1 cellular context compared by ENCODE assay signal in the genomic region with DNA sequence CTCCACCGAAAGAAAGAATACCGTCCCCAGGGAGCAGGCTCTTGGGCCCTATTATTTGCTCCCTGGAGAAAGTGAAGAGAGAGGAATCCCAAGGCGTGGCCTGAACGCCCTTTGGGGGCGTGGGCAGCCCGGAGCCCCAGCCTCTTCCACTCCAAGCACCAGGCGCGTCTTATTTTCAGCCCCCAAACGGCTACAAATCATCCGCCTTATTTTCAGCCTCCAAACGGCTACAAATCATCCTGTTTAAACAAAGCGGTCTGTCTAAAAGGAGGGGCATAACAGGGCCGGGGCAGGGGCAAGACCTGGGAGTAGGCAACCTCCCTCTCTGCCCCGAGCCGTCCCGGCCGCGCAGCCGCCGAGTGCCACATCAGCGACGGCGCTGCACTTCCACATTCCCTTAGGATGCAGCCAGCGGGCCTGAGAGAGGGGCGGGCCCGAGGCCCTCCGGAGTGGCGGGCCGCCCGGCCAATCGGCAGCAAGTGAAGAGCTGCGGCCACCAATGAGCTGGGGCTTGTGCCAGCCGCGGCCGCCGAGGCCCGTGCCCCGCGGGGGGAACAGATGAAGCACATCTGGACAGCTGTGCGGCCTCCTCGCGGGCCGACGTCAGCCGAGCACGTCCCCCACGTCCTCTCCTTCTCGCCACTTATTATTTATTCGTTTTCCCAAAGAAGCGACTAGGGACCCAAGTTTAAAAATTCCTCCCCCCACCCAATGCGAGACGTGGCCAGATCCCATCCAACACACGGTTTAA.
TF ChIP-seq lines count a peak whose summit lies in the region.

A gene with protein sequence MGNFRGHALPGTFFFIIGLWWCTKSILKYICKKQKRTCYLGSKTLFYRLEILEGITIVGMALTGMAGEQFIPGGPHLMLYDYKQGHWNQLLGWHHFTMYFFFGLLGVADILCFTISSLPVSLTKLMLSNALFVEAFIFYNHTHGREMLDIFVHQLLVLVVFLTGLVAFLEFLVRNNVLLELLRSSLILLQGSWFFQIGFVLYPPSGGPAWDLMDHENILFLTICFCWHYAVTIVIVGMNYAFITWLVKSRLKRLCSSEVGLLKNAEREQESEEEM (plus strand): TSS at position 561 of the 751 bp plus-strand sequence. CDS start 62,593 bp downstream, outside the sequence.

TF ChIP-seq in HepG2, 621 proteins besides CTCF, POLR2A, EP300 and RAD21 (continued from another document and continues in another):
- TF ChIP-seq, protein P1, sequence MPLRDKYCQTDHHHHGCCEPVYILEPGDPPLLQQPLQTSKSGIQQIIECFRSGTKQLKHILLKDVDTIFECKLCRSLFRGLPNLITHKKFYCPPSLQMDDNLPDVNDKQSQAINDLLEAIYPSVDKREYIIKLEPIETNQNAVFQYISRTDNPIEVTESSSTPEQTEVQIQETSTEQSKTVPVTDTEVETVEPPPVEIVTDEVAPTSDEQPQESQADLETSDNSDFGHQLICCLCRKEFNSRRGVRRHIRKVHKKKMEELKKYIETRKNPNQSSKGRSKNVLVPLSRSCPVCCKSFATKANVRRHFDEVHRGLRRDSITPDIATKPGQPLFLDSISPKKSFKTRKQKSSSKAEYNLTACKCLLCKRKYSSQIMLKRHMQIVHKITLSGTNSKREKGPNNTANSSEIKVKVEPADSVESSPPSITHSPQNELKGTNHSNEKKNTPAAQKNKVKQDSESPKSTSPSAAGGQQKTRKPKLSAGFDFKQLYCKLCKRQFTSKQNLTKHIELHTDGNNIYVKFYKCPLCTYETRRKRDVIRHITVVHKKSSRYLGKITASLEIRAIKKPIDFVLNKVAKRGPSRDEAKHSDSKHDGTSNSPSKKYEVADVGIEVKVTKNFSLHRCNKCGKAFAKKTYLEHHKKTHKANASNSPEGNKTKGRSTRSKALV (CRISPR knock-in tag; IDR thresholded peaks at IDR 0.05) = peak; percentile 79; the same call in 1 of the 2 replicates
- peak; percentile 51; the same call in 1 of the 2 replicates for TF ChIP-seq RFXAP (CRISPR knock-in tag; IDR thresholded peaks at IDR 0.05; ENCODE audit: borderline replicate concordance)
- no peak for TF ChIP-seq FUBP1 (CRISPR knock-in tag; IDR thresholded peaks at IDR 0.05; ENCODE audit: borderline replicate concordance)
- TF ChIP-seq, protein P2, sequence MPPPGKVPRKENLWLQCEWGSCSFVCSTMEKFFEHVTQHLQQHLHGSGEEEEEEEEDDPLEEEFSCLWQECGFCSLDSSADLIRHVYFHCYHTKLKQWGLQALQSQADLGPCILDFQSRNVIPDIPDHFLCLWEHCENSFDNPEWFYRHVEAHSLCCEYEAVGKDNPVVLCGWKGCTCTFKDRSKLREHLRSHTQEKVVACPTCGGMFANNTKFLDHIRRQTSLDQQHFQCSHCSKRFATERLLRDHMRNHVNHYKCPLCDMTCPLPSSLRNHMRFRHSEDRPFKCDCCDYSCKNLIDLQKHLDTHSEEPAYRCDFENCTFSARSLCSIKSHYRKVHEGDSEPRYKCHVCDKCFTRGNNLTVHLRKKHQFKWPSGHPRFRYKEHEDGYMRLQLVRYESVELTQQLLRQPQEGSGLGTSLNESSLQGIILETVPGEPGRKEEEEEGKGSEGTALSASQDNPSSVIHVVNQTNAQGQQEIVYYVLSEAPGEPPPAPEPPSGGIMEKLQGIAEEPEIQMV (CRISPR knock-in tag; IDR thresholded peaks at IDR 0.05; ENCODE audit: low read depth) = peak; percentile 78; the same call in 1 of the 2 replicates
- no peak for TF ChIP-seq TEAD2 (CRISPR knock-in tag; IDR thresholded peaks at IDR 0.05)
- no peak for TF ChIP-seq TRAFD1 (CRISPR knock-in tag; IDR thresholded peaks at IDR 0.05; ENCODE audit: borderline replicate concordance)
- no peak for TF ChIP-seq MBNL3 (CRISPR knock-in tag; conservative IDR thresholded peaks at IDR 0.05)
- no peak for TF ChIP-seq RFX5 (IDR thresholded peaks at IDR 0.05; ENCODE audit: low read depth, low read length)
- TF ChIP-seq SRY (CRISPR knock-in tag; IDR thresholded peaks at IDR 0.05) = peak; percentile 82; the same call in 1 of the 2 replicates
- peak; percentile 91; the same call in 1 of the 2 replicates for TF ChIP-seq SALL2 (CRISPR knock-in tag; IDR thresholded peaks at IDR 0.05)
- no peak for TF ChIP-seq ZMAT5 (CRISPR knock-in tag; IDR thresholded peaks at IDR 0.05; ENCODE audit: borderline replicate concordance, low read depth)
- peak; percentile 89; the same call in 1 of the 2 replicates for TF ChIP-seq ZZZ3 (CRISPR knock-in tag; IDR thresholded peaks at IDR 0.05; ENCODE audit: borderline replicate concordance)
- TF ChIP-seq SP2 (CRISPR knock-in tag; IDR thresholded peaks at IDR 0.05) = peak; percentile 99
- TF ChIP-seq NR1H2 (CRISPR knock-in tag; IDR thresholded peaks at IDR 0.05; ENCODE audit: borderline replicate concordance, low read depth) = no peak
- no peak for TF ChIP-seq REXO4 (CRISPR knock-in tag; IDR thresholded peaks at IDR 0.05; ENCODE audit: borderline replicate concordance)
- TF ChIP-seq ZBTB38 (CRISPR knock-in tag; IDR thresholded peaks at IDR 0.05) = peak; percentile 53; the same call in 1 of the 2 replicates
- TF ChIP-seq, protein P3, sequence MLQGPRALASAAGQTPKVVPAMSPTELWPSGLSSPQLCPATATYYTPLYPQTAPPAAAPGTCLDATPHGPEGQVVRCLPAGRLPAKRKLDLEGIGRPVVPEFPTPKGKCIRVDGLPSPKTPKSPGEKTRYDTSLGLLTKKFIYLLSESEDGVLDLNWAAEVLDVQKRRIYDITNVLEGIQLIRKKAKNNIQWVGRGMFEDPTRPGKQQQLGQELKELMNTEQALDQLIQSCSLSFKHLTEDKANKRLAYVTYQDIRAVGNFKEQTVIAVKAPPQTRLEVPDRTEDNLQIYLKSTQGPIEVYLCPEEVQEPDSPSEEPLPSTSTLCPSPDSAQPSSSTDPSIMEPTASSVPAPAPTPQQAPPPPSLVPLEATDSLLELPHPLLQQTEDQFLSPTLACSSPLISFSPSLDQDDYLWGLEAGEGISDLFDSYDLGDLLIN (CRISPR knock-in tag; IDR thresholded peaks at IDR 0.05; ENCODE audit: borderline replicate concordance) = peak; percentile 29; the same call in 1 of the 2 replicates
- no peak for TF ChIP-seq SRF (IDR thresholded peaks at IDR 0.05; ENCODE audit: low read depth, low read length)
- no peak for TF ChIP-seq ZNF251 (CRISPR knock-in tag; IDR thresholded peaks at IDR 0.05)
- no peak for TF ChIP-seq IRX3 (CRISPR knock-in tag; IDR thresholded peaks at IDR 0.05; ENCODE audit: borderline replicate concordance, low read depth)
- no peak for TF ChIP-seq HNF4G (IDR thresholded peaks at IDR 0.05; ENCODE audit: borderline replicate concordance, low read depth, low read length)
- TF ChIP-seq HNF4G (CRISPR knock-in tag; IDR thresholded peaks at IDR 0.05; ENCODE audit: borderline replicate concordance, low read depth) = no peak
- TF ChIP-seq, protein P4, sequence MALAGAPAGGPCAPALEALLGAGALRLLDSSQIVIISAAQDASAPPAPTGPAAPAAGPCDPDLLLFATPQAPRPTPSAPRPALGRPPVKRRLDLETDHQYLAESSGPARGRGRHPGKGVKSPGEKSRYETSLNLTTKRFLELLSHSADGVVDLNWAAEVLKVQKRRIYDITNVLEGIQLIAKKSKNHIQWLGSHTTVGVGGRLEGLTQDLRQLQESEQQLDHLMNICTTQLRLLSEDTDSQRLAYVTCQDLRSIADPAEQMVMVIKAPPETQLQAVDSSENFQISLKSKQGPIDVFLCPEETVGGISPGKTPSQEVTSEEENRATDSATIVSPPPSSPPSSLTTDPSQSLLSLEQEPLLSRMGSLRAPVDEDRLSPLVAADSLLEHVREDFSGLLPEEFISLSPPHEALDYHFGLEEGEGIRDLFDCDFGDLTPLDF (CRISPR knock-in tag; IDR thresholded peaks at IDR 0.05) = peak; percentile 87
- TF ChIP-seq ZNF572 (CRISPR knock-in tag; IDR thresholded peaks at IDR 0.05) = no peak
- no peak for TF ChIP-seq IKZF1 (IDR thresholded peaks at IDR 0.05)
- TF ChIP-seq REPIN1 (CRISPR knock-in tag; IDR thresholded peaks at IDR 0.05; ENCODE audit: borderline replicate concordance, low read depth) = peak; percentile 55; the same call in 1 of the 2 replicates
- no peak for TF ChIP-seq SMARCC2 (IDR thresholded peaks at IDR 0.05)
- no peak for TF ChIP-seq NAIF1 (CRISPR knock-in tag; IDR thresholded peaks at IDR 0.05; ENCODE audit: borderline replicate concordance)
- no peak; the same call in 1 of the 2 replicates for TF ChIP-seq ZNF160 (CRISPR knock-in tag; IDR thresholded peaks at IDR 0.05)
- peak; percentile 22; the same call in 1 of the 2 replicates for TF ChIP-seq NR2C2 (CRISPR knock-in tag; IDR thresholded peaks at IDR 0.05; ENCODE audit: borderline replicate concordance)
- peak; percentile 87 for TF ChIP-seq ZNF274 (CRISPR knock-in tag; IDR thresholded peaks at IDR 0.05)
- peak; percentile 96; the same call in 1 of the 2 replicates for TF ChIP-seq YEATS4 (CRISPR knock-in tag; IDR thresholded peaks at IDR 0.05; ENCODE audit: borderline replicate concordance)
- peak; percentile 49; the same call in 1 of the 2 replicates for TF ChIP-seq CBX5 (CRISPR knock-in tag; IDR thresholded peaks at IDR 0.05; ENCODE audit: borderline replicate concordance)
- peak; percentile 88 for TF ChIP-seq ZNF556 (CRISPR knock-in tag; IDR thresholded peaks at IDR 0.05; ENCODE audit: borderline replicate concordance)
- TF ChIP-seq ZBTB21 (CRISPR knock-in tag; IDR thresholded peaks at IDR 0.05) = no peak
- TF ChIP-seq ZFP41 (CRISPR knock-in tag; IDR thresholded peaks at IDR 0.05; ENCODE audit: borderline replicate concordance) = no peak
- no peak for TF ChIP-seq MEF2D (CRISPR knock-in tag; IDR thresholded peaks at IDR 0.05)
- TF ChIP-seq, protein P5, sequence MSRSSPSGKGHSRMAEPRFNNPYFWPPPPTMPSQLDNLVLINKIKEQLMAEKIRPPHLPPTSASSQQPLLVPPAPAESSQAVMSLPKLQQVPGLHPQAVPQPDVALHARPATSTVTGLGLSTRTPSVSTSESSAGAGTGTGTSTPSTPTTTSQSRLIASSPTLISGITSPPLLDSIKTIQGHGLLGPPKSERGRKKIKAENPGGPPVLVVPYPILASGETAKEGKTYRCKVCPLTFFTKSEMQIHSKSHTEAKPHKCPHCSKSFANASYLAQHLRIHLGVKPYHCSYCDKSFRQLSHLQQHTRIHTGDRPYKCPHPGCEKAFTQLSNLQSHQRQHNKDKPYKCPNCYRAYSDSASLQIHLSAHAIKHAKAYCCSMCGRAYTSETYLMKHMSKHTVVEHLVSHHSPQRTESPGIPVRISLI (CRISPR knock-in tag; IDR thresholded peaks at IDR 0.05; ENCODE audit: borderline replicate concordance) = peak; percentile 36; the same call in 1 of the 2 replicates
- TF ChIP-seq HNF4A (CRISPR knock-in tag; IDR thresholded peaks at IDR 0.05) = peak; percentile 18; the same call in 1 of the 2 replicates
- TF ChIP-seq BORCS8-MEF2B (CRISPR knock-in tag; IDR thresholded peaks at IDR 0.05) = peak; percentile 58; the same call in 1 of the 2 replicates
- TF ChIP-seq KLF6 (CRISPR knock-in tag; IDR thresholded peaks at IDR 0.05) = peak; percentile 65; the same call in 1 of the 2 replicates
- TF ChIP-seq, protein P6, sequence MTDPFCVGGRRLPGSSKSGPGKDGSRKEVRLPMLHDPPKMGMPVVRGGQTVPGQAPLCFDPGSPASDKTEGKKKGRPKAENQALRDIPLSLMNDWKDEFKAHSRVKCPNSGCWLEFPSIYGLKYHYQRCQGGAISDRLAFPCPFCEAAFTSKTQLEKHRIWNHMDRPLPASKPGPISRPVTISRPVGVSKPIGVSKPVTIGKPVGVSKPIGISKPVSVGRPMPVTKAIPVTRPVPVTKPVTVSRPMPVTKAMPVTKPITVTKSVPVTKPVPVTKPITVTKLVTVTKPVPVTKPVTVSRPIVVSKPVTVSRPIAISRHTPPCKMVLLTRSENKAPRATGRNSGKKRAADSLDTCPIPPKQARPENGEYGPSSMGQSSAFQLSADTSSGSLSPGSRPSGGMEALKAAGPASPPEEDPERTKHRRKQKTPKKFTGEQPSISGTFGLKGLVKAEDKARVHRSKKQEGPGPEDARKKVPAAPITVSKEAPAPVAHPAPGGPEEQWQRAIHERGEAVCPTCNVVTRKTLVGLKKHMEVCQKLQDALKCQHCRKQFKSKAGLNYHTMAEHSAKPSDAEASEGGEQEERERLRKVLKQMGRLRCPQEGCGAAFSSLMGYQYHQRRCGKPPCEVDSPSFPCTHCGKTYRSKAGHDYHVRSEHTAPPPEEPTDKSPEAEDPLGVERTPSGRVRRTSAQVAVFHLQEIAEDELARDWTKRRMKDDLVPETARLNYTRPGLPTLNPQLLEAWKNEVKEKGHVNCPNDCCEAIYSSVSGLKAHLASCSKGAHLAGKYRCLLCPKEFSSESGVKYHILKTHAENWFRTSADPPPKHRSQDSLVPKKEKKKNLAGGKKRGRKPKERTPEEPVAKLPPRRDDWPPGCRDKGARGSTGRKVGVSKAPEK (CRISPR knock-in tag; IDR thresholded peaks at IDR 0.05; ENCODE audit: borderline replicate concordance) = no peak
- peak; percentile 76; the same call in 1 of the 2 replicates for TF ChIP-seq ZNF367 (CRISPR knock-in tag; IDR thresholded peaks at IDR 0.05; ENCODE audit: borderline replicate concordance)
- peak; percentile 55 for TF ChIP-seq HNRNPLL (IDR thresholded peaks at IDR 0.05; ENCODE audit: low read depth, low read length, poor library complexity, severe bottlenecking)
